Comparison of ENCODE assay signal across 8 cellular contexts in genomic region chr5:151115272-151115905, GRCh38. TPM values are rescaled to one million over a fixed set of nuclear protein-coding genes. Genes with fewer than 3 reads are reported as not detected.
DNase-seq lines count a peak whose midpoint lies in the region; ATAC-seq and TF ChIP-seq lines count a peak whose summit lies in the region.

No MANE protein-coding gene starts in this region.

- no peaks in the 10 kb centered on the region for H3K79me2 ChIP-seq in HCT116 (ENCODE audit: insufficient read depth, low read length)

- peak overlapping the region; percentile 24 for H3K27ac Mint-ChIP-seq in activated CD4-positive, alpha-beta T cell treated with anti-CD3 and anti-CD28 coated beads for 36 hours

- RAD21 ChIA-PET in HCT116 (lab: Charles Lee; ENCODE audit: low non-redundant PET in 1 of 2, low total read pairs in 2 of 2, uncharacterized antibody in 2 of 2, unreplicated experiment in 2 of 2), result interaction anchor here (1.0 to 2.1 kb wide), 5 partner anchors 11 to 113 kb away, joined by 3 to 16 read pairs (median 12); no protein-coding TSS in a partner anchor

- H3K27ac ChIP-seq in HCT116 (ENCODE audit: low read depth, low read length), result no peak overlapping the region

- no peak overlapping the region for H3K4me2 ChIP-seq in HCT116 (ENCODE audit: low read length)

- H3K9me3 ChIP-seq in HCT116 (ENCODE audit: control insufficient read depth in 1 of 2, insufficient read depth in 1 of 2, low read depth in 1 of 2, low read length in 2 of 2), result no peaks in the 10 kb centered on the region

- no peak overlapping the region for H3K4me3 ChIP-seq in HCT116 (replicated peaks in 1 of 2; ENCODE audit: low read depth in 1 of 2, low read length in 2 of 2)

- DNase-seq in COR-L47 (lab: John Stamatoyannopoulos, UW) (peak; percentile 44), HCT116 (ENCODE audit: low read depth, low spot score) (peak; percentile 32), NCI-H2227 (lab: John Stamatoyannopoulos, UW; ENCODE audit: unreplicated experiment) (peak; percentile 54), cerebellar cortex (ENCODE audit: low spot score) (peak; percentile 78), left lobe of liver (ENCODE audit: low spot score) (peak; percentile 78)
- DNase-seq in activated CD4-positive, alpha-beta T cell treated with anti-CD3 and anti-CD28 coated beads for 36 hours, result peak; percentile 84
- DNase-seq in stimulated activated CD4-positive, alpha-beta T cell treated with anti-CD3 and anti-CD28 coated beads, Interleukin-4, amount 100 ng/mL, for 4 hours, result peak; percentile 64 to 75

- CTCF ChIA-PET in HCT116 (lab: Charles Lee), result interaction anchor here (0.9 to 7.7 kb wide), 23 partner anchors 9 to 537 kb away, joined by 3 to 171 read pairs (median 5); partner anchors contain the start of gene ANXA6
- CTCF ChIA-PET in activated CD4-positive, alpha-beta T cell treated with anti-CD3 and anti-CD28 coated beads for 36 hours (lab: Charles Lee), result interaction anchor here (0.5 to 27.2 kb wide), 67 partner anchors 8 to 755 kb away, joined by 3 to 685 read pairs (median 5); partner anchors contain the start of genes ANXA6, IRGM and TNIP1

- H3K27me3 ChIP-seq in HCT116 (ENCODE audit: insufficient read depth, low read length), result no peaks in the 10 kb centered on the region

- TF ChIP-seq CTCF in HCT116 (IDR thresholded peaks at IDR 0.05 in 2 of 3, conservative IDR thresholded peaks at IDR 0.05 in 1 of 3; ENCODE audit: borderline replicate concordance in 1 of 3, insufficient read depth in 1 of 3, low read depth in 2 of 3, low read length in 2 of 3), result peak; percentile 94 to 96 (median 95)

- TF ChIP-seq POLR2A in HCT116 (IDR thresholded peaks at IDR 0.05; ENCODE audit: borderline replicate concordance, extremely low read depth, insufficient read depth, insufficient read length), result no peak

- BruUV-seq in HCT116 (replicated peaks; lab: Mats Ljungman, UMichigan), result no TSS peak

- no peak overlapping the region for H3K4me3 Mint-ChIP-seq in activated CD4-positive, alpha-beta T cell treated with anti-CD3 and anti-CD28 coated beads for 36 hours

- H3K9me3 Mint-ChIP-seq in activated CD4-positive, alpha-beta T cell treated with anti-CD3 and anti-CD28 coated beads for 36 hours (ENCODE audit: low read depth), result no peaks in the 10 kb centered on the region

- H3K4me1 ChIP-seq in HCT116 (ENCODE audit: control insufficient read depth in 1 of 2, insufficient read depth in 2 of 2, low read length in 2 of 2), result no peaks in the 10 kb centered on the region

- TF ChIP-seq RAD21 in HCT116 (IDR thresholded peaks at IDR 0.05; ENCODE audit: low read depth), result peak; percentile 97

- H3K9me2 ChIP-seq in HCT116 (ENCODE audit: insufficient read depth), result no peaks in the 10 kb centered on the region

- peaks cover 2% of the 10 kb centered on the region for H3K4me1 Mint-ChIP-seq in activated CD4-positive, alpha-beta T cell treated with anti-CD3 and anti-CD28 coated beads for 36 hours

- H3K27me3 Mint-ChIP-seq in activated CD4-positive, alpha-beta T cell treated with anti-CD3 and anti-CD28 coated beads for 36 hours, result no peaks in the 10 kb centered on the region

- H3K36me3 ChIP-seq in HCT116 (ENCODE audit: control insufficient read depth in 1 of 2, insufficient read depth in 2 of 2, low read length in 2 of 2), result no peaks in the 10 kb centered on the region

- H3K9ac ChIP-seq in HCT116 (ENCODE audit: low read length), result no peak overlapping the region

- no peak overlapping the region for H2AFZ ChIP-seq in HCT116 (ENCODE audit: low read depth, low read length, poor library complexity, severe bottlenecking)

- intact Hi-C loops in HCT116 (cut with micrococcal nuclease), result loop anchor here (1.0 kb wide), 2 partner anchors 64 to 113 kb away; no protein-coding TSS in a partner anchor
- intact Hi-C loops in activated CD4-positive, alpha-beta T cell treated with anti-CD3 and anti-CD28 coated beads for 36 hours (cut with DNase I, micrococcal nuclease), result loop anchor here (1.0 to 10.0 kb wide), 7 partner anchors 37 to 551 kb away; no protein-coding TSS in a partner anchor

- H3K36me3 Mint-ChIP-seq in activated CD4-positive, alpha-beta T cell treated with anti-CD3 and anti-CD28 coated beads for 36 hours (ENCODE audit: low read depth), result peaks cover 43% of the 10 kb centered on the region

- POLR2A ChIA-PET in HCT116 (lab: Charles Lee), result interaction anchor here (0.8 to 1.0 kb wide), 2 partner anchors 64 to 113 kb away, joined by 3 read pairs; no protein-coding TSS in a partner anchor
- POLR2A ChIA-PET in activated CD4-positive, alpha-beta T cell treated with anti-CD3 and anti-CD28 coated beads for 36 hours (lab: Charles Lee), result interaction anchor here (0.6 to 0.9 kb wide), 2 partner anchors 55 to 94 kb away, joined by 3 to 4 read pairs; no protein-coding TSS in a partner anchor

- no peaks in the 10 kb centered on the region for H4K20me1 ChIP-seq in HCT116 (ENCODE audit: insufficient read depth)

- peak; percentile 93 for ATAC-seq in HCT116
- ATAC-seq in activated CD4-positive, alpha-beta T cell treated with anti-CD3 and anti-CD28 coated beads for 36 hours, result peak; percentile 76
- peak; percentile 92 for ATAC-seq in left lobe of liver
- no peak for ATAC-seq in HG03457 (IDR thresholded peaks at IDR 0.05; ENCODE audit: unreplicated experiment)

TF ChIP-seq in HCT116, 20 proteins besides CTCF, POLR2A, EP300 and RAD21:
- TF ChIP-seq SP1 (IDR thresholded peaks at IDR 0.05; ENCODE audit: low read depth) (no peak), ZFX (IDR thresholded peaks at IDR 0.05) (no peak), ELF1 (IDR thresholded peaks at IDR 0.05; ENCODE audit: borderline replicate concordance, low read depth) (no peak), ATF3 (IDR thresholded peaks at IDR 0.05) (no peak), CBX3 (IDR thresholded peaks at IDR 0.05; ENCODE audit: low read depth) (no peak), CEBPB (IDR thresholded peaks at IDR 0.05; ENCODE audit: low read depth) (no peak), EZH2 (IDR thresholded peaks at IDR 0.05) (no peak), REST (IDR thresholded peaks at IDR 0.05; ENCODE audit: low read depth) (no peak)

RNA-seq across cellular contexts. Expression of gene TNIP1, which starts 34.6 kb away (rescaled TPM):
- total RNA-seq in HCT116 (2021; ENCODE audit: unreplicated experiment) (46.0 TPM), left lobe of liver (74.5 TPM)
- 58.7 and 63.9 TPM in 2 replicates for polyA plus RNA-seq in HCT116 (2012)
- 100 to 1,000 TPM; 351 to 408 TPM for total RNA-seq in activated CD4-positive, alpha-beta T cell treated with anti-CD3 and anti-CD28 coated beads for 36 hours

RNA-seq across cellular contexts. Expression of gene ANXA6, which starts 42.2 kb away (rescaled TPM):
- total RNA-seq in HCT116 (2021; ENCODE audit: unreplicated experiment), result 71.9 TPM
- polyA plus RNA-seq in HCT116 (2012), result 69.4 and 76.3 TPM in 2 replicates
- 100 to 1,000 TPM; 322 to 332 TPM for total RNA-seq in activated CD4-positive, alpha-beta T cell treated with anti-CD3 and anti-CD28 coated beads for 36 hours
- total RNA-seq in left lobe of liver, result 232 TPM

Comparison
In these comparisons a context has a peak if more than half of its experiments do, and no peak if none do; other contexts are left out.
1. DNase-seq: peak in every context shown above with its lines; median percentile 84 in activated CD4-positive, alpha-beta T cell treated with anti-CD3 and anti-CD28 coated beads for 36 hours; 78 in cerebellar cortex; 78 in left lobe of liver; 70 in stimulated activated CD4-positive, alpha-beta T cell treated with anti-CD3 and anti-CD28 coated beads, Interleukin-4, amount 100 ng/mL, for 4 hours; 54 in NCI-H2227; 44 in COR-L47; 32 in HCT116.